ENCODE assay signal across 17 cellular contexts in genomic region chr12:102526701-102527100, GRCh38. TPM values are rescaled to one million over a fixed set of nuclear protein-coding genes. Genes with fewer than 3 reads are reported as not detected.
A peak's percentile ranks its signal among the peaks of the same experiment; 100 is the strongest.
DNase-seq lines count a peak whose midpoint lies in the region; ATAC-seq and TF ChIP-seq lines count a peak whose summit lies in the region.
"Had no signal": no experiment of that assay in that cellular context is flagged by ENCODE, and none has a peak within 500 bp of the region (broad histone marks: within the 10 kb centered on the region; RNA-seq: fewer than 3 reads in every experiment).

No MANE protein-coding gene starts in this region.

- H3K27me3 ChIP-seq in osteoblast (ENCODE audit: insufficient read depth, low read length), result no peaks in the 10 kb centered on the region
- H3K27me3 ChIP-seq: SJCRH30 had no signal

- no peak overlapping the region for H3K27ac Mint-ChIP-seq in activated naive CD8-positive, alpha-beta T cell treated with anti-CD3 and anti-CD28 coated beads, Interleukin-2, amount 50 U/mL, for 24 hours
- no peak overlapping the region for H3K27ac Mint-ChIP-seq in CD14-positive monocyte
- H3K27ac Mint-ChIP-seq: CD4-positive, alpha-beta T cell had no signal

- H4K20me1 ChIP-seq in osteoblast (ENCODE audit: insufficient read depth, low read length), result no peaks in the 10 kb centered on the region

- H3K4me1 Mint-ChIP-seq in activated naive CD8-positive, alpha-beta T cell treated with anti-CD3 and anti-CD28 coated beads, Interleukin-2, amount 50 U/mL, for 24 hours, result no peaks in the 10 kb centered on the region
- H3K4me1 Mint-ChIP-seq in CD14-positive monocyte, result no peaks in the 10 kb centered on the region

- H3K36me3 ChIP-seq in osteoblast (ENCODE audit: insufficient read depth, low read length), result no peaks in the 10 kb centered on the region
- H3K36me3 ChIP-seq: SJCRH30 had no signal

- peaks cover 8% of the 10 kb centered on the region for H3K27me3 Mint-ChIP-seq in activated naive CD8-positive, alpha-beta T cell treated with anti-CD3 and anti-CD28 coated beads, Interleukin-2, amount 50 U/mL, for 24 hours
- H3K27me3 Mint-ChIP-seq in CD14-positive monocyte (ENCODE audit: low read depth in 3 of 3), result peaks cover 0 to 10% (median 7%) of the 10 kb centered on the region in 3 donors

- H3K9me3 Mint-ChIP-seq in activated naive CD8-positive, alpha-beta T cell treated with anti-CD3 and anti-CD28 coated beads, Interleukin-2, amount 50 U/mL, for 24 hours, result no peaks in the 10 kb centered on the region
- peaks cover 0 to 7% (median 1%) of the 10 kb centered on the region in 7 donors for H3K9me3 Mint-ChIP-seq in CD14-positive monocyte

- H3K27ac ChIP-seq in osteoblast (ENCODE audit: low read depth, low read length), result peak overlapping the region; percentile 88
- H3K27ac ChIP-seq: PC-9, SJCRH30 had no signal

- H3K4me3 Mint-ChIP-seq in activated naive CD8-positive, alpha-beta T cell treated with anti-CD3 and anti-CD28 coated beads, Interleukin-2, amount 50 U/mL, for 24 hours, result no peak overlapping the region
- H3K4me3 Mint-ChIP-seq in CD14-positive monocyte, result no peak overlapping the region
- H3K4me3 Mint-ChIP-seq: CD4-positive, alpha-beta T cell had no signal

- peaks cover 28% of the 10 kb centered on the region for H3K4me1 ChIP-seq in osteoblast (ENCODE audit: insufficient read depth, low read length)

- H2AFZ ChIP-seq in osteoblast (ENCODE audit: low read length), result no peak overlapping the region
- H2AFZ ChIP-seq: PC-9 had no signal

- H3K4me2 ChIP-seq in osteoblast (ENCODE audit: insufficient read depth, low read length), result peak overlapping the region; percentile 49
- H3K4me2 ChIP-seq: PC-9 had no signal

- intact Hi-C loops in CD14-positive monocyte (cut with micrococcal nuclease), result no loop called here

- H3K4me3 ChIP-seq in AG10803 (ENCODE audit: low read length), result no peak overlapping the region
- no peak overlapping the region for H3K4me3 ChIP-seq in fibroblast of pulmonary artery (replicated peaks; ENCODE audit: low read depth, low read length)
- H3K4me3 ChIP-seq in osteoblast (ENCODE audit: insufficient read depth, low read length), result no peak overlapping the region
- H3K4me3 ChIP-seq: PC-9, SJCRH30 had no signal

- no peaks in the 10 kb centered on the region for H3K79me2 ChIP-seq in osteoblast (ENCODE audit: insufficient read depth, low read length)

- TF ChIP-seq CTCF in AG10803 (conservative IDR thresholded peaks at IDR 0.05; ENCODE audit: low read length) (no peak), fibroblast of pulmonary artery (IDR thresholded peaks at IDR 0.05; ENCODE audit: low read length, missing control alignments) (no peak), osteoblast (IDR thresholded peaks at IDR 0.05; ENCODE audit: extremely low read depth, low read depth, low read length) (no peak), CD14-positive monocyte (IDR thresholded peaks at IDR 0.05) (no peak)

- H3K36me3 Mint-ChIP-seq in activated naive CD8-positive, alpha-beta T cell treated with anti-CD3 and anti-CD28 coated beads, Interleukin-2, amount 50 U/mL, for 24 hours (ENCODE audit: low read depth), result no peaks in the 10 kb centered on the region
- no peaks in the 10 kb centered on the region for H3K36me3 Mint-ChIP-seq in CD14-positive monocyte

- H3K9me3 ChIP-seq in osteoblast (ENCODE audit: low read depth, low read length), result no peaks in the 10 kb centered on the region
- H3K9me3 ChIP-seq: SJCRH30 had no signal

- no peak for ATAC-seq in activated naive CD8-positive, alpha-beta T cell treated with anti-CD3 and anti-CD28 coated beads, Interleukin-2, amount 50 U/mL, for 24 hours

- DNase-seq in AG10803 (ENCODE audit: low read depth) (peak; percentile 41), NCI-H226 (peak; percentile 30), fibroblast of pulmonary artery (ENCODE audit: low read depth) (peak; percentile 21), osteoblast (ENCODE audit: insufficient read length, low spot score, missing footprints) (peak; percentile 50), CD14-positive monocyte (ENCODE audit: low spot score) (no peak), amygdala (lab: John Stamatoyannopoulos, UW) (no peak)
- DNase-seq in activated CD4-positive, alpha-beta T cell treated with anti-CD3 and anti-CD28 coated beads for 48 hours, result no peak
- DNase-seq in activated naive CD8-positive, alpha-beta T cell treated with anti-CD3 and anti-CD28 coated beads, Interleukin-2, amount 50 U/mL, for 24 hours, result no peak
- DNase-seq: CD4-positive, alpha-beta T cell; Karpas-422; NCI-H1417; NCI-H187 treated with DMSO at 0.1 percent for 48 hours; NCI-H2171; NCI-H446 treated with DMSO at 0.1 percent for 48 hours; PC-9; SJCRH30 had no signal

RNA-seq across cellular contexts. Expression of gene IGF1, which starts 46.3 kb away (rescaled TPM):
- total RNA-seq in osteoblast, result 0.72 and 0.88 TPM in 2 replicates
- polyA plus RNA-seq in CD14-positive monocyte, result not detected
- total RNA-seq: CD4-positive, alpha-beta T cell; HT-29; PC-9 had no signal

Comparison
In these comparisons a context has a peak if more than half of its experiments do, and no peak if none do; other contexts are left out.
1. DNase-seq: peak in AG10803 (single experiment), NCI-H226 (single experiment), fibroblast of pulmonary artery (single experiment) and osteoblast (single experiment); none in activated CD4-positive, alpha-beta T cell treated with anti-CD3 and anti-CD28 coated beads for 48 hours (single experiment), activated naive CD8-positive, alpha-beta T cell treated with anti-CD3 and anti-CD28 coated beads, Interleukin-2, amount 50 U/mL, for 24 hours (single experiment), CD14-positive monocyte (single experiment) and amygdala (0 of 56).